1 cellular context compared by ENCODE assay signal in the genomic region with DNA sequence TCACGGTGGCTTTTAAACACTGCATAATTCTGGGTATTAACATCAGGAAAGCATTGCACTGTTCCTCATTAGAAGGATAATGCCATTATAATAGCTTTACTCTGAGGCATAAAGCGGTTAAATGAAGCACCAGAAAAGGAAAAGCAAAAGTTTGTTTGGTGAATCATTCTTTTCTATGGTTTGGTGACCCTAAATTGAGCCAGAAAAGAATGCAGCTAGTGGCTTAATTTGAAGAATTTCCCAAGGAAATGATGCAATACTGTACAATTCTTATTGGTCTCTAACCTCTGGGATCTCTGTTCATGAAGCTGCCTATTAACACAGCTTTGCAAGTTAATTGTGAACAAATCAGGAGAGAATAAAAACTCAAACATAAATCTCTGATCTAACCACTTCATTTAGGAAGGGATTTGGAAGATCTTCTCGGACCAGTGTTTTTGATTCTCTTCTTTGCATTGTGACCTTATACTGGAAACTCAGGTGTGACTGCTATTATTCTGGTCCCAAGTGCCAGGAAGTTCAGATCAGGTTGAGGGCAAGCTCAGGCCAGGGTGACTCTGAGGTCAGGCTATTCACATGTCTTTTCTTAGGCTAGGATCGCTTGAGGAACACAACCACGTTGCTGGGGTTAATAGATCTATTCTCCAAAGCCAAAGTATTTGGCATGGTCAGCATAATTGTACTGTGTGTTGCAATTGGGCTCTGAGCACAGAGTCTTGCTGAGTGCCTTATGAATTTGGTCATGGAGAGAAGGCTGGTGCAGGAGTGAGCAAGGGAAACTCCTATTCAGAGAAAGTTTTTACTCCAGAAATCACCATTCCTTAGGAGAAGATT.
A peak's percentile ranks its signal among the peaks of the same experiment; 100 is the strongest.
TF ChIP-seq lines count a peak whose summit lies in the region.

No MANE protein-coding gene starts in this region.

TF ChIP-seq in K562, 482 proteins besides CTCF, POLR2A, EP300 and RAD21 (continued from another document and continues in another):
- TF ChIP-seq, protein P1, sequence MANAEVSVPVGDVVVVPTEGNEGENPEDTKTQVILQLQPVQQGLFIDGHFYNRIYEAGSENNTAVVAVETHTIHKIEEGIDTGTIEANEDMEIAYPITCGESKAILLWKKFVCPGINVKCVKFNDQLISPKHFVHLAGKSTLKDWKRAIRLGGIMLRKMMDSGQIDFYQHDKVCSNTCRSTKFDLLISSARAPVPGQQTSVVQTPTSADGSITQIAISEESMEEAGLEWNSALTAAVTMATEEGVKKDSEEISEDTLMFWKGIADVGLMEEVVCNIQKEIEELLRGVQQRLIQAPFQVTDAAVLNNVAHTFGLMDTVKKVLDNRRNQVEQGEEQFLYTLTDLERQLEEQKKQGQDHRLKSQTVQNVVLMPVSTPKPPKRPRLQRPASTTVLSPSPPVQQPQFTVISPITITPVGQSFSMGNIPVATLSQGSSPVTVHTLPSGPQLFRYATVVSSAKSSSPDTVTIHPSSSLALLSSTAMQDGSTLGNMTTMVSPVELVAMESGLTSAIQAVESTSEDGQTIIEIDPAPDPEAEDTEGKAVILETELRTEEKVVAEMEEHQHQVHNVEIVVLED (CRISPR knock-in tag; IDR thresholded peaks at IDR 0.05) = 0 out of 2 replicates have a peak, but pooled peaks have one; percentile 10
- no peak for TF ChIP-seq BCL6 (CRISPR knock-in tag; IDR thresholded peaks at IDR 0.05)
- TF ChIP-seq PTTG1 (tag; IDR thresholded peaks at IDR 0.05; ENCODE audit: low read depth) = no peak
- no peak for TF ChIP-seq XRCC4 (IDR thresholded peaks at IDR 0.05; ENCODE audit: extremely low read depth, insufficient read depth, insufficient read length)
- no peak for TF ChIP-seq TBP (optimal IDR thresholded peaks at IDR 0.05; ENCODE audit: low read depth, low read length)
- TF ChIP-seq HNRNPH1 (optimal IDR thresholded peaks at IDR 0.05; ENCODE audit: low read depth, low read length) = no peak
- TF ChIP-seq ZNF431 (CRISPR knock-in tag; IDR thresholded peaks at IDR 0.05) = no peak
- TF ChIP-seq NRF1 (conservative IDR thresholded peaks at IDR 0.05 in 1 of 2, IDR thresholded peaks at IDR 0.05 in 1 of 2) = 0 out of 4 replicates have a peak, but pooled peaks of 1 of the 2 experiments have one; percentile 9
- TF ChIP-seq ASH1L (IDR thresholded peaks at IDR 0.05; ENCODE audit: borderline replicate concordance, low read depth, partially characterized antibody) = no peak
- TF ChIP-seq SPI1 (IDR thresholded peaks at IDR 0.05; ENCODE audit: borderline replicate concordance, low read depth, low read length) = no peak
- TF ChIP-seq MYBL2 (IDR thresholded peaks at IDR 0.05; ENCODE audit: low read depth) = no peak
- no peak for TF ChIP-seq MYBL2 (CRISPR knock-in tag; IDR thresholded peaks at IDR 0.05; ENCODE audit: borderline replicate concordance)
- TF ChIP-seq BACH1 (tag; IDR thresholded peaks at IDR 0.05) = no peak
- TF ChIP-seq, protein P2, sequence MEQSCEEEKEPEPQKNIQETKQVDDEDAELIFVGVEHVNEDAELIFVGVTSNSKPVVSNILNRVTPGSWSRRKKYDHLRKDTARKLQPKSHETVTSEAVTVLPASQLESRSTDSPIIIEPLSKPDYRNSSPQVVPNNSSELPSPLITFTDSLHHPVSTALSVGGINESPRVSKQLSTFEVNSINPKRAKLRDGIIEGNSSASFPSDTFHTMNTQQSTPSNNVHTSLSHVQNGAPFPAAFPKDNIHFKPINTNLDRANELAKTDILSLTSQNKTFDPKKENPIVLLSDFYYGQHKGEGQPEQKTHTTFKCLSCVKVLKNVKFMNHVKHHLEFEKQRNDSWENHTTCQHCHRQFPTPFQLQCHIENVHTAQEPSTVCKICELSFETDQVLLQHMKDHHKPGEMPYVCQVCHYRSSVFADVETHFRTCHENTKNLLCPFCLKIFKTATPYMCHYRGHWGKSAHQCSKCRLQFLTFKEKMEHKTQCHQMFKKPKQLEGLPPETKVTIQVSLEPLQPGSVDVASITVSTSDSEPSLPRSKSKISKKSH (CRISPR knock-in tag; IDR thresholded peaks at IDR 0.05) = no peak
- peak; percentile 34 for TF ChIP-seq ZNF239 (CRISPR knock-in tag; IDR thresholded peaks at IDR 0.05)
- no peak for TF ChIP-seq TAF1 (IDR thresholded peaks at IDR 0.05; ENCODE audit: control insufficient read depth, extremely low read depth, insufficient read depth, low read length, severe bottlenecking)
- no peak for TF ChIP-seq SRSF7 (optimal IDR thresholded peaks at IDR 0.05; ENCODE audit: low read depth, low read length)
- TF ChIP-seq, protein P3, sequence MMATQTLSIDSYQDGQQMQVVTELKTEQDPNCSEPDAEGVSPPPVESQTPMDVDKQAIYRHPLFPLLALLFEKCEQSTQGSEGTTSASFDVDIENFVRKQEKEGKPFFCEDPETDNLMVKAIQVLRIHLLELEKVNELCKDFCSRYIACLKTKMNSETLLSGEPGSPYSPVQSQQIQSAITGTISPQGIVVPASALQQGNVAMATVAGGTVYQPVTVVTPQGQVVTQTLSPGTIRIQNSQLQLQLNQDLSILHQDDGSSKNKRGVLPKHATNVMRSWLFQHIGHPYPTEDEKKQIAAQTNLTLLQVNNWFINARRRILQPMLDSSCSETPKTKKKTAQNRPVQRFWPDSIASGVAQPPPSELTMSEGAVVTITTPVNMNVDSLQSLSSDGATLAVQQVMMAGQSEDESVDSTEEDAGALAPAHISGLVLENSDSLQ (IDR thresholded peaks at IDR 0.05) = no peak
- peak; percentile 41 for TF ChIP-seq GABPA (tag; conservative IDR thresholded peaks at IDR 0.05; ENCODE audit: low read depth)
- no peak for TF ChIP-seq TGIF2 (CRISPR knock-in tag; IDR thresholded peaks at IDR 0.05)
- TF ChIP-seq, protein P4, sequence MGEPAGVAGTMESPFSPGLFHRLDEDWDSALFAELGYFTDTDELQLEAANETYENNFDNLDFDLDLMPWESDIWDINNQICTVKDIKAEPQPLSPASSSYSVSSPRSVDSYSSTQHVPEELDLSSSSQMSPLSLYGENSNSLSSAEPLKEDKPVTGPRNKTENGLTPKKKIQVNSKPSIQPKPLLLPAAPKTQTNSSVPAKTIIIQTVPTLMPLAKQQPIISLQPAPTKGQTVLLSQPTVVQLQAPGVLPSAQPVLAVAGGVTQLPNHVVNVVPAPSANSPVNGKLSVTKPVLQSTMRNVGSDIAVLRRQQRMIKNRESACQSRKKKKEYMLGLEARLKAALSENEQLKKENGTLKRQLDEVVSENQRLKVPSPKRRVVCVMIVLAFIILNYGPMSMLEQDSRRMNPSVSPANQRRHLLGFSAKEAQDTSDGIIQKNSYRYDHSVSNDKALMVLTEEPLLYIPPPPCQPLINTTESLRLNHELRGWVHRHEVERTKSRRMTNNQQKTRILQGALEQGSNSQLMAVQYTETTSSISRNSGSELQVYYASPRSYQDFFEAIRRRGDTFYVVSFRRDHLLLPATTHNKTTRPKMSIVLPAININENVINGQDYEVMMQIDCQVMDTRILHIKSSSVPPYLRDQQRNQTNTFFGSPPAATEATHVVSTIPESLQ (CRISPR knock-in tag; IDR thresholded peaks at IDR 0.05) = no peak
- 0 out of 2 replicates have a peak, but pooled peaks have one; percentile 57 for TF ChIP-seq RHOXF2B (CRISPR knock-in tag; conservative IDR thresholded peaks at IDR 0.05)
- TF ChIP-seq, protein P5, sequence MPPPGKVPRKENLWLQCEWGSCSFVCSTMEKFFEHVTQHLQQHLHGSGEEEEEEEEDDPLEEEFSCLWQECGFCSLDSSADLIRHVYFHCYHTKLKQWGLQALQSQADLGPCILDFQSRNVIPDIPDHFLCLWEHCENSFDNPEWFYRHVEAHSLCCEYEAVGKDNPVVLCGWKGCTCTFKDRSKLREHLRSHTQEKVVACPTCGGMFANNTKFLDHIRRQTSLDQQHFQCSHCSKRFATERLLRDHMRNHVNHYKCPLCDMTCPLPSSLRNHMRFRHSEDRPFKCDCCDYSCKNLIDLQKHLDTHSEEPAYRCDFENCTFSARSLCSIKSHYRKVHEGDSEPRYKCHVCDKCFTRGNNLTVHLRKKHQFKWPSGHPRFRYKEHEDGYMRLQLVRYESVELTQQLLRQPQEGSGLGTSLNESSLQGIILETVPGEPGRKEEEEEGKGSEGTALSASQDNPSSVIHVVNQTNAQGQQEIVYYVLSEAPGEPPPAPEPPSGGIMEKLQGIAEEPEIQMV (tag; conservative IDR thresholded peaks at IDR 0.05; ENCODE audit: low read depth) = no peak
- TF ChIP-seq U2AF2 (optimal IDR thresholded peaks at IDR 0.05; ENCODE audit: low read depth, low read length) = no peak
- TF ChIP-seq, protein P6, sequence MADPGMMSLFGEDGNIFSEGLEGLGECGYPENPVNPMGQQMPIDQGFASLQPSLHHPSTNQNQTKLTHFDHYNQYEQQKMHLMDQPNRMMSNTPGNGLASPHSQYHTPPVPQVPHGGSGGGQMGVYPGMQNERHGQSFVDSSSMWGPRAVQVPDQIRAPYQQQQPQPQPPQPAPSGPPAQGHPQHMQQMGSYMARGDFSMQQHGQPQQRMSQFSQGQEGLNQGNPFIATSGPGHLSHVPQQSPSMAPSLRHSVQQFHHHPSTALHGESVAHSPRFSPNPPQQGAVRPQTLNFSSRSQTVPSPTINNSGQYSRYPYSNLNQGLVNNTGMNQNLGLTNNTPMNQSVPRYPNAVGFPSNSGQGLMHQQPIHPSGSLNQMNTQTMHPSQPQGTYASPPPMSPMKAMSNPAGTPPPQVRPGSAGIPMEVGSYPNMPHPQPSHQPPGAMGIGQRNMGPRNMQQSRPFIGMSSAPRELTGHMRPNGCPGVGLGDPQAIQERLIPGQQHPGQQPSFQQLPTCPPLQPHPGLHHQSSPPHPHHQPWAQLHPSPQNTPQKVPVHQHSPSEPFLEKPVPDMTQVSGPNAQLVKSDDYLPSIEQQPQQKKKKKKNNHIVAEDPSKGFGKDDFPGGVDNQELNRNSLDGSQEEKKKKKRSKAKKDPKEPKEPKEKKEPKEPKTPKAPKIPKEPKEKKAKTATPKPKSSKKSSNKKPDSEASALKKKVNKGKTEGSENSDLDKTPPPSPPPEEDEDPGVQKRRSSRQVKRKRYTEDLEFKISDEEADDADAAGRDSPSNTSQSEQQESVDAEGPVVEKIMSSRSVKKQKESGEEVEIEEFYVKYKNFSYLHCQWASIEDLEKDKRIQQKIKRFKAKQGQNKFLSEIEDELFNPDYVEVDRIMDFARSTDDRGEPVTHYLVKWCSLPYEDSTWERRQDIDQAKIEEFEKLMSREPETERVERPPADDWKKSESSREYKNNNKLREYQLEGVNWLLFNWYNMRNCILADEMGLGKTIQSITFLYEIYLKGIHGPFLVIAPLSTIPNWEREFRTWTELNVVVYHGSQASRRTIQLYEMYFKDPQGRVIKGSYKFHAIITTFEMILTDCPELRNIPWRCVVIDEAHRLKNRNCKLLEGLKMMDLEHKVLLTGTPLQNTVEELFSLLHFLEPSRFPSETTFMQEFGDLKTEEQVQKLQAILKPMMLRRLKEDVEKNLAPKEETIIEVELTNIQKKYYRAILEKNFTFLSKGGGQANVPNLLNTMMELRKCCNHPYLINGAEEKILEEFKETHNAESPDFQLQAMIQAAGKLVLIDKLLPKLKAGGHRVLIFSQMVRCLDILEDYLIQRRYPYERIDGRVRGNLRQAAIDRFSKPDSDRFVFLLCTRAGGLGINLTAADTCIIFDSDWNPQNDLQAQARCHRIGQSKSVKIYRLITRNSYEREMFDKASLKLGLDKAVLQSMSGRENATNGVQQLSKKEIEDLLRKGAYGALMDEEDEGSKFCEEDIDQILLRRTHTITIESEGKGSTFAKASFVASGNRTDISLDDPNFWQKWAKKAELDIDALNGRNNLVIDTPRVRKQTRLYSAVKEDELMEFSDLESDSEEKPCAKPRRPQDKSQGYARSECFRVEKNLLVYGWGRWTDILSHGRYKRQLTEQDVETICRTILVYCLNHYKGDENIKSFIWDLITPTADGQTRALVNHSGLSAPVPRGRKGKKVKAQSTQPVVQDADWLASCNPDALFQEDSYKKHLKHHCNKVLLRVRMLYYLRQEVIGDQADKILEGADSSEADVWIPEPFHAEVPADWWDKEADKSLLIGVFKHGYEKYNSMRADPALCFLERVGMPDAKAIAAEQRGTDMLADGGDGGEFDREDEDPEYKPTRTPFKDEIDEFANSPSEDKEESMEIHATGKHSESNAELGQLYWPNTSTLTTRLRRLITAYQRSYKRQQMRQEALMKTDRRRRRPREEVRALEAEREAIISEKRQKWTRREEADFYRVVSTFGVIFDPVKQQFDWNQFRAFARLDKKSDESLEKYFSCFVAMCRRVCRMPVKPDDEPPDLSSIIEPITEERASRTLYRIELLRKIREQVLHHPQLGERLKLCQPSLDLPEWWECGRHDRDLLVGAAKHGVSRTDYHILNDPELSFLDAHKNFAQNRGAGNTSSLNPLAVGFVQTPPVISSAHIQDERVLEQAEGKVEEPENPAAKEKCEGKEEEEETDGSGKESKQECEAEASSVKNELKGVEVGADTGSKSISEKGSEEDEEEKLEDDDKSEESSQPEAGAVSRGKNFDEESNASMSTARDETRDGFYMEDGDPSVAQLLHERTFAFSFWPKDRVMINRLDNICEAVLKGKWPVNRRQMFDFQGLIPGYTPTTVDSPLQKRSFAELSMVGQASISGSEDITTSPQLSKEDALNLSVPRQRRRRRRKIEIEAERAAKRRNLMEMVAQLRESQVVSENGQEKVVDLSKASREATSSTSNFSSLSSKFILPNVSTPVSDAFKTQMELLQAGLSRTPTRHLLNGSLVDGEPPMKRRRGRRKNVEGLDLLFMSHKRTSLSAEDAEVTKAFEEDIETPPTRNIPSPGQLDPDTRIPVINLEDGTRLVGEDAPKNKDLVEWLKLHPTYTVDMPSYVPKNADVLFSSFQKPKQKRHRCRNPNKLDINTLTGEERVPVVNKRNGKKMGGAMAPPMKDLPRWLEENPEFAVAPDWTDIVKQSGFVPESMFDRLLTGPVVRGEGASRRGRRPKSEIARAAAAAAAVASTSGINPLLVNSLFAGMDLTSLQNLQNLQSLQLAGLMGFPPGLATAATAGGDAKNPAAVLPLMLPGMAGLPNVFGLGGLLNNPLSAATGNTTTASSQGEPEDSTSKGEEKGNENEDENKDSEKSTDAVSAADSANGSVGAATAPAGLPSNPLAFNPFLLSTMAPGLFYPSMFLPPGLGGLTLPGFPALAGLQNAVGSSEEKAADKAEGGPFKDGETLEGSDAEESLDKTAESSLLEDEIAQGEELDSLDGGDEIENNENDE (IDR thresholded peaks at IDR 0.05; ENCODE audit: low read depth, low read length) = no peak
- no peak; the same call in 1 of the 2 replicates for TF ChIP-seq SOX6 (IDR thresholded peaks at IDR 0.05)
- no peak for TF ChIP-seq HNRNPLL (IDR thresholded peaks at IDR 0.05; ENCODE audit: low read depth, low read length, poor library complexity, severe bottlenecking)
- TF ChIP-seq, protein P7, sequence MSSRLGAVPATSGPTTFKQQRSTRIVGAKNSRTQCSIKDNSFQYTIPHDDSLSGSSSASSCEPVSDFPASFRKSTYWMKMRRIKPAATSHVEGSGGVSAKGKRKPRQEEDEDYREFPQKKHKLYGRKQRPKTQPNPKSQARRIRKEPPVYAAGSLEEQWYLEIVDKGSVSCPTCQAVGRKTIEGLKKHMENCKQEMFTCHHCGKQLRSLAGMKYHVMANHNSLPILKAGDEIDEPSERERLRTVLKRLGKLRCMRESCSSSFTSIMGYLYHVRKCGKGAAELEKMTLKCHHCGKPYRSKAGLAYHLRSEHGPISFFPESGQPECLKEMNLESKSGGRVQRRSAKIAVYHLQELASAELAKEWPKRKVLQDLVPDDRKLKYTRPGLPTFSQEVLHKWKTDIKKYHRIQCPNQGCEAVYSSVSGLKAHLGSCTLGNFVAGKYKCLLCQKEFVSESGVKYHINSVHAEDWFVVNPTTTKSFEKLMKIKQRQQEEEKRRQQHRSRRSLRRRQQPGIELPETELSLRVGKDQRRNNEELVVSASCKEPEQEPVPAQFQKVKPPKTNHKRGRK (tag; IDR thresholded peaks at IDR 0.05) = no peak
- TF ChIP-seq ZNF699 (CRISPR knock-in tag; IDR thresholded peaks at IDR 0.05; ENCODE audit: insufficient replicate concordance) = no peak
- TF ChIP-seq, protein P8, sequence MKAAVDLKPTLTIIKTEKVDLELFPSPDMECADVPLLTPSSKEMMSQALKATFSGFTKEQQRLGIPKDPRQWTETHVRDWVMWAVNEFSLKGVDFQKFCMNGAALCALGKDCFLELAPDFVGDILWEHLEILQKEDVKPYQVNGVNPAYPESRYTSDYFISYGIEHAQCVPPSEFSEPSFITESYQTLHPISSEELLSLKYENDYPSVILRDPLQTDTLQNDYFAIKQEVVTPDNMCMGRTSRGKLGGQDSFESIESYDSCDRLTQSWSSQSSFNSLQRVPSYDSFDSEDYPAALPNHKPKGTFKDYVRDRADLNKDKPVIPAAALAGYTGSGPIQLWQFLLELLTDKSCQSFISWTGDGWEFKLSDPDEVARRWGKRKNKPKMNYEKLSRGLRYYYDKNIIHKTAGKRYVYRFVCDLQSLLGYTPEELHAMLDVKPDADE (conservative IDR thresholded peaks at IDR 0.05; ENCODE audit: control insufficient read depth, low read depth, low read length) = no peak
